Comparison of ENCODE assay signal across 8 cellular contexts in genomic region chr2:71742953-71743601, GRCh38.
DNase-seq lines count a peak whose midpoint lies in the region; ATAC-seq, FAIRE-seq and TF ChIP-seq lines count a peak whose summit lies in the region.

No MANE protein-coding gene starts in this region.

- peak overlapping the region; percentile 74 for H3K27ac ChIP-seq in astrocyte (ENCODE audit: low read depth, low read length)

- H3K4me1 Mint-ChIP-seq in HFFc6 (ENCODE audit: low read depth) (peaks cover 49% of the 10 kb centered on the region), astrocyte (ENCODE audit: low read depth, unreplicated experiment) (peaks cover 23% of the 10 kb centered on the region)

- FAIRE-seq in astrocyte (lab: Jason Lieb, UNC) = no peak

- no peaks in the 10 kb centered on the region for H3K9me3 ChIP-seq in astrocyte (ENCODE audit: insufficient read depth, low read depth, low read length)

- H3K4me3 Mint-ChIP-seq in HFFc6 = peak overlapping the region; percentile 58; the same call in 1 of the 2 replicates
- H3K4me3 Mint-ChIP-seq in astrocyte (ENCODE audit: unreplicated experiment) = no peak overlapping the region

- H3K9me3 Mint-ChIP-seq in HFFc6 (peaks cover 20% of the 10 kb centered on the region), astrocyte (ENCODE audit: unreplicated experiment) (peaks cover 16% of the 10 kb centered on the region)

- H3K36me3 Mint-ChIP-seq in HFFc6 (ENCODE audit: low read depth) (peaks cover 23% of the 10 kb centered on the region), astrocyte (ENCODE audit: low read depth, unreplicated experiment) (peaks cover 2% of the 10 kb centered on the region)

- H3K9ac ChIP-seq in astrocyte (ENCODE audit: low read length) = peak overlapping the region; percentile 52

- DNase-seq in HFFc6 (peak; percentile 89), astrocyte (ENCODE audit: low read depth) (peak; percentile 96), islet precursor cell (peak; percentile 93), superior temporal gyrus (ENCODE audit: extremely low spot score) (peak; percentile 45), NCI-H1092 (lab: John Stamatoyannopoulos, UW) (no peak)
- no peak for DNase-seq in activated CD4-positive, alpha-beta T cell treated with anti-CD3 and anti-CD28 coated beads for 4 hours
- DNase-seq in stimulated activated CD4-positive, alpha-beta T cell treated with anti-CD3 and anti-CD28 coated beads, Interleukin-2, amount 100 ng/mL, for 48 hours = no peak

- H3K36me3 ChIP-seq in astrocyte (ENCODE audit: insufficient read depth, low read length) = no peaks in the 10 kb centered on the region

- H2AFZ ChIP-seq in astrocyte (ENCODE audit: low read depth, low read length) = peak overlapping the region; percentile 21

- H3K27ac Mint-ChIP-seq in HFFc6 (peak overlapping the region; percentile 68), astrocyte (ENCODE audit: unreplicated experiment) (peak overlapping the region; percentile 87)

- H3K4me1 ChIP-seq in astrocyte (ENCODE audit: insufficient read depth, low read length) = peaks cover 26% of the 10 kb centered on the region

- TF ChIP-seq CTCF in HFFc6 (IDR thresholded peaks at IDR 0.05) (no peak), astrocyte (IDR thresholded peaks at IDR 0.05; ENCODE audit: insufficient read depth, low read depth, low read length) (no peak)

- peaks cover 9% of the 10 kb centered on the region for H3K27me3 Mint-ChIP-seq in HFFc6 (ENCODE audit: insufficient read depth)
- H3K27me3 Mint-ChIP-seq in astrocyte (ENCODE audit: low read depth, unreplicated experiment) = peaks cover 30% of the 10 kb centered on the region

- H3K4me2 ChIP-seq in astrocyte (ENCODE audit: low read length) = peak overlapping the region; percentile 71

- no peak for ATAC-seq in HG03354 (IDR thresholded peaks at IDR 0.05; ENCODE audit: poor library complexity, severe bottlenecking, unreplicated experiment)

- H3K4me3 ChIP-seq in astrocyte (ENCODE audit: insufficient read depth, low read depth, low read length) = no peak overlapping the region

- peaks cover 6% of the 10 kb centered on the region for H3K27me3 ChIP-seq in astrocyte (ENCODE audit: insufficient read depth, low read length)

- H3K79me2 ChIP-seq in astrocyte (ENCODE audit: insufficient read depth, low read length) = no peaks in the 10 kb centered on the region

- no peaks in the 10 kb centered on the region for H4K20me1 ChIP-seq in astrocyte (ENCODE audit: insufficient read depth, low read length)

Comparison
In these comparisons a context has a peak if more than half of its experiments do, and no peak if none do; other contexts are left out.
1. DNase-seq: peak in HFFc6 (single experiment), astrocyte (single experiment), islet precursor cell (single experiment) and superior temporal gyrus (single experiment); none in NCI-H1092 (single experiment), activated CD4-positive, alpha-beta T cell treated with anti-CD3 and anti-CD28 coated beads for 4 hours (0 of 2) and stimulated activated CD4-positive, alpha-beta T cell treated with anti-CD3 and anti-CD28 coated beads, Interleukin-2, amount 100 ng/mL, for 48 hours (0 of 2).